ENCODE assay signal across 11 cellular contexts in the genomic region with DNA sequence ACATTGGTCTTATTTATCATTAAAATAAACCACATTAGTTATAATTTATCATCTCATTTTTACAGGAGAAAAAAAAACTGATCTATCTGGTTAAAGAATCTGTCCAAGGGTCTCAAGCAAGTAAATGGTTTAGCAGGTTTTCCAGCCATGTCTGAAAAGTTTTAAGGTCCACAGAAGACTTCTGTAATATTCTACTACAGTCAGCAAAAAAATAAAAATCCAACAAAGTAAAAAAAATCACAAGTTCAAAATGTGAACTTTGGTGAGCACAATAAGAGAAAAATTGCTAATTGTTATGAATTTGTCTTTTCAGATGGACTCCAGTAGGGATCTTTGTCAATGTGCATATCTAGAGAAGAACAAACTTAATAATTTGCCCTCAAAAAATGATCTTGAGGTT. TPM values are rescaled to one million over a fixed set of nuclear protein-coding genes. Genes with fewer than 3 reads are reported as not detected.
"Had no signal": no experiment of that assay in that cellular context is flagged by ENCODE, and none has a peak within 500 bp of the region (broad histone marks: within the 10 kb centered on the region; RNA-seq: fewer than 3 reads in every experiment).

No MANE protein-coding gene starts in this region.

- ATAC-seq: HCT116 had no signal

- FAIRE-seq: HTR-8/SVneo had no signal

- H3K4me3 ChIP-seq: GM23248, HAP-1 had no signal

- DNase-seq: GM23248, GOT3, H7, HFFc6, KBM-7 had no signal

- H3K27ac ChIP-seq: GM23248, KMS-11 had no signal

- H3K4me1 ChIP-seq: HAP-1 had no signal

- H2AFZ ChIP-seq: GM23248 had no signal

- H3K4me2 ChIP-seq: KMS-11 had no signal

- H3K9ac ChIP-seq: GM23248, KMS-11 had no signal

- H3K36me3 ChIP-seq: HAP-1 had no signal

- H3K9me3 ChIP-seq: HAP-1 had no signal

RNA-seq across cellular contexts. Expression of a gene that starts 1.3 kb away (rescaled TPM):
- total RNA-seq: GM23248, H4, H7, HFFc6, HT-29 had no signal
- polyA plus RNA-seq: GM23248 had no signal

RNA-seq across cellular contexts. Expression of a gene that starts 11.3 kb away (rescaled TPM):
- total RNA-seq: GM23248, H4, H7, HFFc6, HT-29 had no signal
- polyA plus RNA-seq: GM23248 had no signal

RNA-seq across cellular contexts. Expression of a gene that starts 24.3 kb away (rescaled TPM):
- total RNA-seq: GM23248, H4, H7, HFFc6, HT-29 had no signal
- polyA plus RNA-seq: GM23248 had no signal

RNA-seq across cellular contexts. Expression of a gene that starts 40.1 kb away (rescaled TPM):
- total RNA-seq: GM23248, H4, H7, HFFc6, HT-29 had no signal
- polyA plus RNA-seq: GM23248 had no signal
